In the genomic region with DNA sequence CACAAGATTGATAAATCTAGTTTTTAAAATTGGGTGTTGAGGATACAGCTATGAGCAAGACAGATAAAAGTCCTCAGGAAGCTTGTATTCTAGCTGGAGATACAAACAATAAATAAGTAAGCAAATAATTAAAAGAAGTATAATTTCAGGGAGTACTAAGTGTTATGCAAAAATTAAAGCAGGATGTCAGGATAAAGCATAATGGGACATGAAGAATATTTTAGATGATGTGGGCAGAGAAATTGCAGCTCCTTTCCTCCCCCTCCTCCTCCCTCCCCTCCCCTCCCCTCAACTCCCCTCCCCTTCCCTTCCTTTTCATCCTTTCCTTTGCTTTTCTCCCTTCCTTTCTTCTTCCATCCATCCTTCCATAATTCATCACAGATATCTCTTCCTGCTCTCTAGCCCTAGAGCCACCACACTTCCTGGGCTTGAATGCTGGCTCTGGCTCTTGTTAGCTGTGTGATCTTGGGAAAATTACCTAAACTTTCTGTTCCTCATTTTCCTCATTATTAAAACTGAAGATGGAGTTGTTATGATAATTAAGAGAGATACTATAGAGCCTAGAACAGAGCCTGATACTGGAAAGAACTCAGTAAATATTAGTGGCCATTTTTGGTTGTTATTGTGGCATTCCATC, we compare ENCODE assay signal across 20 cellular contexts.
DNase-seq lines count a peak whose midpoint lies in the region; ATAC-seq, FAIRE-seq and TF ChIP-seq lines count a peak whose summit lies in the region.
"Had no signal": no experiment of that assay in that cellular context is flagged by ENCODE, and none has a peak within 500 bp of the region (broad histone marks: within the 10 kb centered on the region; RNA-seq: fewer than 3 reads in every experiment).

No MANE protein-coding gene starts in this region.

- H3K27me3 Mint-ChIP-seq in endodermal cell (ENCODE audit: insufficient read depth) = no peaks in the 10 kb centered on the region

- TF ChIP-seq CTCF in HepG2 (CRISPR knock-in tag; IDR thresholded peaks at IDR 0.05) = no peak
- TF ChIP-seq CTCF in right lobe of liver (IDR thresholded peaks at IDR 0.05) = no peak
- TF ChIP-seq CTCF in endodermal cell (conservative IDR thresholded peaks at IDR 0.05) = no peak

- H3K4me1 ChIP-seq in HepG2 (ENCODE audit: insufficient read depth, low read length) (peaks cover 35% of the 10 kb centered on the region), right lobe of liver (peaks cover 0 to 17% (median 6%) of the 10 kb centered on the region in 4 donors), endodermal cell (ENCODE audit: control insufficient read depth, insufficient read depth, low read length) (no peaks in the 10 kb centered on the region)
- H3K4me1 ChIP-seq: A549; BLaER1 treated with 17β-estradiol and CSF1 and Interleukin-3, amounts not matched to agents 10 nM and 100 nM had no signal

- H3K27ac ChIP-seq in HepG2 (ENCODE audit: extremely low read length, insufficient read depth, low read length) (no peak overlapping the region), right lobe of liver (no peak overlapping the region), endodermal cell (ENCODE audit: low read depth, low read length) (no peak overlapping the region)
- H3K27ac ChIP-seq: 22Rv1; A549; BLaER1 treated with 17β-estradiol and CSF1 and Interleukin-3, amounts not matched to agents 10 nM and 100 nM; C4-2B had no signal

- H3K4me3 ChIP-seq in HepG2 (replicated peaks in 1 of 3; ENCODE audit: insufficient read depth in 1 of 3, low read depth in 2 of 3, low read length in 3 of 3) = no peak overlapping the region
- no peak overlapping the region for H3K4me3 ChIP-seq in right lobe of liver
- H3K4me3 ChIP-seq in endodermal cell (ENCODE audit: low read length) = no peak overlapping the region
- H3K4me3 ChIP-seq: A549; BLaER1 treated with 17β-estradiol and CSF1 and Interleukin-3, amounts not matched to agents 10 nM and 100 nM had no signal

- no peak overlapping the region for H3K4me2 ChIP-seq in HepG2 (ENCODE audit: low read depth, low read length)
- H3K4me2 ChIP-seq: A549; BLaER1 treated with 17β-estradiol and CSF1 and Interleukin-3, amounts not matched to agents 10 nM and 100 nM had no signal

- H3K9ac ChIP-seq in HepG2 (ENCODE audit: insufficient read depth, low read depth, low read length) (no peak overlapping the region), endodermal cell (ENCODE audit: extremely low read depth, low read length, poor library complexity, severe bottlenecking) (no peak overlapping the region)
- H3K9ac ChIP-seq: BLaER1 treated with 17β-estradiol and CSF1 and Interleukin-3, amounts not matched to agents 10 nM and 100 nM had no signal

- H3K27me3 ChIP-seq in HepG2 (ENCODE audit: control insufficient read depth in 1 of 2, insufficient read depth in 2 of 2, low read length in 2 of 2) (no peaks in the 10 kb centered on the region), right lobe of liver (no peaks in the 10 kb centered on the region), endodermal cell (ENCODE audit: control insufficient read depth, insufficient read depth, low read length, poor library complexity, severe bottlenecking) (no peaks in the 10 kb centered on the region)
- H3K27me3 ChIP-seq: BLaER1 treated with 17β-estradiol and CSF1 and Interleukin-3, amounts not matched to agents 10 nM and 100 nM had no signal

- DNase-seq in HepG2 (ENCODE audit: low spot score) = no peak
- no peak for DNase-seq in right lobe of liver
- peak; percentile 3 for DNase-seq in endodermal cell
- no peak for DNase-seq in HK-2 (ENCODE audit: unreplicated experiment)
- no peak for DNase-seq in GDM1 (lab: John Stamatoyannopoulos, UW)
- DNase-seq: AML-193; Caco-2; Calu3; CD4-positive, alpha-beta T cell; CD8-positive, alpha-beta T cell; DMS79 treated with DMSO at 0.1 percent for 48 hours had no signal

- H2AFZ ChIP-seq in HepG2 (ENCODE audit: low read length) = no peak overlapping the region

- no peaks in the 10 kb centered on the region for H3K9me3 ChIP-seq in HepG2 (ENCODE audit: low read length)
- no peaks in the 10 kb centered on the region for H3K9me3 ChIP-seq in right lobe of liver
- H3K9me3 ChIP-seq in endodermal cell (ENCODE audit: control insufficient read depth, low read length) = no peaks in the 10 kb centered on the region
- H3K9me3 ChIP-seq: A549, Caco-2 had no signal

- TF ChIP-seq POLR2A in HepG2 (IDR thresholded peaks at IDR 0.05; ENCODE audit: insufficient read depth in 1 of 2, low read depth in 2 of 2, low read length in 2 of 2) = no peak
- TF ChIP-seq POLR2A in right lobe of liver (IDR thresholded peaks at IDR 0.05) = no peak

- H3K36me3 Mint-ChIP-seq in endodermal cell (ENCODE audit: low read depth) = no peaks in the 10 kb centered on the region
- H3K36me3 Mint-ChIP-seq: CD8-positive, alpha-beta T cell had no signal

- no peak for ATAC-seq in HepG2
- ATAC-seq in right lobe of liver = no peak
- ATAC-seq: A549; CD8-positive, alpha-beta T cell had no signal

- in situ Hi-C loops in HepG2 (cut with HindIII; ENCODE audit: extremely low pct_ligation_motif_present, low pct_unique_long_range_greater_than_20kb) = no loop called here

- POLR2A ChIA-PET in HepG2 (lab: Yijun Ruan, JAX) = no interaction called here

- H3K79me2 ChIP-seq in HepG2 (ENCODE audit: insufficient read depth, low read length) = no peaks in the 10 kb centered on the region

- CTCF ChIA-PET in HepG2 (lab: Yijun Ruan, JAX; ENCODE audit: low intra/inter-chr PET ratio, low total read pairs) = no interaction called here

- no TSS peak for BruUV-seq in HepG2 (replicated peaks; lab: Mats Ljungman, UMichigan)

- no peaks in the 10 kb centered on the region for H4K20me1 ChIP-seq in HepG2 (ENCODE audit: insufficient read depth, low read length)
- H4K20me1 ChIP-seq: BLaER1 treated with 17β-estradiol and CSF1 and Interleukin-3, amounts not matched to agents 10 nM and 100 nM had no signal

- no peak overlapping the region for H3K4me3 Mint-ChIP-seq in endodermal cell
- H3K4me3 Mint-ChIP-seq: B cell; CD4-positive, alpha-beta T cell; CD8-positive, alpha-beta T cell had no signal

- FAIRE-seq in HepG2 (lab: Jason Lieb, UNC) = no peak
- FAIRE-seq: A549, D721Med, G401.6, GM12891, GM19239 had no signal

- H3K9me3 Mint-ChIP-seq in endodermal cell = no peaks in the 10 kb centered on the region
- H3K9me3 Mint-ChIP-seq: CD8-positive, alpha-beta T cell had no signal

- intact Hi-C loops in HepG2 (cut with micrococcal nuclease; ENCODE audit: unreplicated experiment) = no loop called here
- intact Hi-C loops in right lobe of liver (cut with DNase I) = no loop called here

- TF ChIP-seq EP300 in HepG2 (IDR thresholded peaks at IDR 0.05; ENCODE audit: low read depth in 2 of 2, low read length in 2 of 2) (no peak), HepG2 (CRISPR knock-in tag; IDR thresholded peaks at IDR 0.05; ENCODE audit: borderline replicate concordance) (no peak)

- no peaks in the 10 kb centered on the region for H3K4me1 Mint-ChIP-seq in endodermal cell
- H3K4me1 Mint-ChIP-seq: B cell had no signal

- H3K27ac Mint-ChIP-seq in endodermal cell = no peak overlapping the region
- H3K27ac Mint-ChIP-seq: B cell; CD4-positive, alpha-beta T cell; CD8-positive, alpha-beta T cell had no signal

- H3K36me3 ChIP-seq in HepG2 (replicated peaks in 1 of 2; ENCODE audit: control insufficient read depth in 1 of 2, insufficient read depth in 2 of 2, low read length in 2 of 2) (no peaks in the 10 kb centered on the region), right lobe of liver (no peaks in the 10 kb centered on the region), endodermal cell (ENCODE audit: control insufficient read depth, insufficient read depth, low read length) (no peaks in the 10 kb centered on the region)
- H3K36me3 ChIP-seq: BLaER1 treated with 17β-estradiol and CSF1 and Interleukin-3, amounts not matched to agents 10 nM and 100 nM had no signal

- no peak for TF ChIP-seq RAD21 in HepG2 (CRISPR knock-in tag; IDR thresholded peaks at IDR 0.05)

TF ChIP-seq in HepG2, 621 proteins besides CTCF, POLR2A, EP300 and RAD21:
- TF ChIP-seq HNRNPK (IDR thresholded peaks at IDR 0.05; ENCODE audit: low read depth, low read length, poor library complexity, severe bottlenecking) = peak; percentile 97
- TF ChIP-seq EHMT2 (IDR thresholded peaks at IDR 0.05; ENCODE audit: borderline replicate concordance, low read depth, low read length) = no peak
